In the genomic region with DNA sequence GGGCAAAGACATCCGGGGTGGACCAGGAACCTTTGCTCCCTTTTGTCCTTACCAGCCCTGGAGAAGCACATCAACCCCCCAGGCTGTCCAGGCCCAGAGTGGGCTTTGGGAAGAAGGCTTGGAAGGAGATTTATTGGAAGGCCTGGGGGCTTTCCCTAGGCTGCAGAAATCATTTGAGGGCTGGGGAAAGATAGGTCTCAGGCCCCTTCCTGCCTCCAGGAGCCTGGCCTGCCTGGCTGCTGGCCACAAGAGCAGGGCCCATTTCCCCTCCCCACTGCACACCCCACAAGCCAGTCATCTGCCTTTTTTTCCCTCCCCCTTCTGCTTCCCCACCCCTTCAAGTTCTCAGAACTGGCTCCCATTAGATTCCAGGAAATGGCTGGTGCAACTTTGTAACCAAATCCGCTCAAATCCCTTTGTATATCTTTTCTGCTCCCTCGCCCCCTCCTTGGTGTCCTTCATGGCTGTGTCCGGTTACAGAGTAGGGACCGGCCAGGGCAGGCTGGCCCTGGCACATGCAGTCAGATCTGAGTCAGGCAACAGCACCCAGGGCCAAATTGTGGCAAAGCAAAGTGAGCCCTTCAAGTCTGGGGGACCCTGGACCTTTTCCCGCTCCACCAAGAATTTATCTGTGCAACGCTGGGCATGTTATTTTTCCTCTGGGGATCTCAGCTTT, we compare ENCODE assay signal across 13 cellular contexts. TPM values are rescaled to one million over a fixed set of nuclear protein-coding genes. Genes with fewer than 3 reads are reported as not detected.
DNase-seq lines count a peak whose midpoint lies in the region; ATAC-seq and TF ChIP-seq lines count a peak whose summit lies in the region.
"Had no signal": no experiment of that assay in that cellular context is flagged by ENCODE, and none has a peak within 500 bp of the region (broad histone marks: within the 10 kb centered on the region; RNA-seq: fewer than 3 reads in every experiment).

No MANE protein-coding gene starts in this region.

- ATAC-seq in IMR-90 (ENCODE audit: low read depth) = peak; percentile 90
- peak; percentile 64 to 72 for ATAC-seq in gastrocnemius medialis
- ATAC-seq in Right ventricle myocardium superior (ENCODE audit: poor library complexity) = no peak
- ATAC-seq in HG02678 (IDR thresholded peaks at IDR 0.05; ENCODE audit: unreplicated experiment) = no peak

- H3K79me1 ChIP-seq in IMR-90 (ENCODE audit: low read depth in 1 of 2, low read length in 2 of 2) = no peaks in the 10 kb centered on the region

- H2BK120ac ChIP-seq in IMR-90 (ENCODE audit: low read depth, low read length) = peak overlapping the region; percentile 98

- H3K4me3 Mint-ChIP-seq in T-helper 2 cell treated with Interferon-gamma antibody and Interleukin-4, amounts not matched to agents 5 μg/mL and 100 μg/mL, for 36 hours = peak overlapping the region; percentile 69

- in situ Hi-C loops in IMR-90 (cut with MboI; ENCODE audit: low sequenced_read_pairs) (no loop called here), gastrocnemius medialis (cut with MboI; ENCODE audit: low sequenced_read_pairs in 4 of 4) (loop anchor here in 3 of 4 donors (10.0 to 25.0 kb wide), 3 partner anchors 66 to 193 kb away; a partner anchor contains a TSS)

- H4K5ac ChIP-seq in IMR-90 (ENCODE audit: low read depth, low read length) = peak overlapping the region; percentile 91

- H4K20me1 ChIP-seq in IMR-90 (ENCODE audit: insufficient read depth, low read length) = no peaks in the 10 kb centered on the region

- DNase-seq in IMR-90 (peak; percentile 86), erythroblast (lab: John Stamatoyannopoulos, UW) (peak; percentile 93 to 94), gastrocnemius medialis (peak; percentile 79 to 89), NCI-H69 (lab: John Stamatoyannopoulos, UW) (no peak), Right ventricle myocardium superior (no peak)
- peak; percentile 24 for DNase-seq in T-helper 2 cell treated with Interferon-gamma antibody and Interleukin-4, amounts not matched to agents 5 μg/mL and 100 μg/mL, for 36 hours (ENCODE audit: low spot score)
- DNase-seq in stimulated activated CD4-positive, alpha-beta T cell treated with anti-CD3 and anti-CD28 coated beads, Interleukin-4, amount 100 ng/mL, for 24 hours = no peak
- DNase-seq: activated CD4-positive, CD25-positive, alpha-beta regulatory T cell treated with anti-CD3 and anti-CD28 coated beads, Interleukin-2, amount 50 U/mL, for 72 hours; Calu3; NCI-H446 had no signal

- H3K36me3 ChIP-seq in IMR-90 (ENCODE audit: control insufficient read depth, insufficient read depth, low read length) (no peaks in the 10 kb centered on the region), gastrocnemius medialis (no peaks in the 10 kb centered on the region)
- H3K36me3 ChIP-seq: HAP-1 had no signal

- dilution Hi-C loops in IMR-90 (cut with HindIII; ENCODE audit: low sequenced_read_pairs, unreplicated experiment) = no loop called here

- H3K4me1 ChIP-seq in IMR-90 (ENCODE audit: control insufficient read depth, insufficient read depth, low read length) = peaks cover 15% of the 10 kb centered on the region
- peaks cover 77 to 84% of the 10 kb centered on the region in 2 donors for H3K4me1 ChIP-seq in gastrocnemius medialis
- H3K4me1 ChIP-seq: HAP-1 had no signal

- peak overlapping the region; percentile 94 for H2BK20ac ChIP-seq in IMR-90 (ENCODE audit: low read depth, low read length)

- H2AK9ac ChIP-seq in IMR-90 (replicated peaks; ENCODE audit: low read depth, low read length, poor library complexity) = peak overlapping the region; percentile 3

- peak overlapping the region; percentile 93 to 98 for H4K8ac ChIP-seq in IMR-90 (ENCODE audit: low read depth in 2 of 2, low read length in 2 of 2)

- no peak overlapping the region for H3K4me3 ChIP-seq in IMR-90 (ENCODE audit: insufficient read depth, low read depth, low read length)
- H3K4me3 ChIP-seq in gastrocnemius medialis = no peak overlapping the region
- H3K4me3 ChIP-seq: HAP-1 had no signal

- H4K91ac ChIP-seq in IMR-90 (ENCODE audit: insufficient read depth, low read depth, low read length) = peak overlapping the region; percentile 98

- CTCF ChIA-PET in IMR-90 (lab: Yijun Ruan, JAX) = no interaction called here

- no CpG with 5 or more reads among the region's 7 CpGs for WGBS in IMR-90 (ENCODE audit: extremely low coverage in 2 of 2, insufficient read length in 1 of 2), 2 experiments

- POLR2A ChIA-PET in IMR-90 (lab: Charles Lee; ENCODE audit: unreplicated experiment) = no interaction called here

- no peaks in the 10 kb centered on the region for H3K9me3 Mint-ChIP-seq in T-helper 2 cell treated with Interferon-gamma antibody and Interleukin-4, amounts not matched to agents 5 μg/mL and 100 μg/mL, for 36 hours

- peak overlapping the region; percentile 98 for H3K4ac ChIP-seq in IMR-90 (ENCODE audit: low read depth, low read length)

- H3K27me3 ChIP-seq in IMR-90 (ENCODE audit: control insufficient read depth, insufficient read depth, low read length) = no peaks in the 10 kb centered on the region
- no peaks in the 10 kb centered on the region for H3K27me3 ChIP-seq in gastrocnemius medialis

- peaks cover 3% of the 10 kb centered on the region for H3K27me3 Mint-ChIP-seq in T-helper 2 cell treated with Interferon-gamma antibody and Interleukin-4, amounts not matched to agents 5 μg/mL and 100 μg/mL, for 36 hours (ENCODE audit: low read depth)

- no peak for TF ChIP-seq RAD21 in IMR-90 (IDR thresholded peaks at IDR 0.05; ENCODE audit: low read length)

- H3K18ac ChIP-seq in IMR-90 (ENCODE audit: low read depth, low read length) = peak overlapping the region; percentile 97

- peak overlapping the region; percentile 44 for H2BK5ac ChIP-seq in IMR-90 (ENCODE audit: low read depth, low read length, poor library complexity, severe bottlenecking)

- no peaks in the 10 kb centered on the region for H3K9me3 ChIP-seq in IMR-90 (ENCODE audit: control insufficient read depth, insufficient read depth, low read length)
- H3K9me3 ChIP-seq in gastrocnemius medialis = no peaks in the 10 kb centered on the region
- H3K9me3 ChIP-seq: HAP-1 had no signal

- intact Hi-C loops in IMR-90 (cut with micrococcal nuclease) = loop anchor here (5.0 to 10.0 kb wide), 2 partner anchors 167 to 284 kb away; no protein-coding TSS in a partner anchor
- intact Hi-C loops in gastrocnemius medialis (cut with DNase I; ENCODE audit: low total_unique reads) = loop anchor here (2.0 to 10.0 kb wide), 4 partner anchors 52 to 1404 kb away; no protein-coding TSS in a partner anchor
- intact Hi-C loops in Right ventricle myocardium superior (cut with DNase I) = no loop called here

- no TSS peak for BruUV-seq in IMR-90 (replicated peaks; lab: Mats Ljungman, UMichigan)

- H3K4me1 Mint-ChIP-seq in T-helper 2 cell treated with Interferon-gamma antibody and Interleukin-4, amounts not matched to agents 5 μg/mL and 100 μg/mL, for 36 hours (ENCODE audit: low read depth) = peaks cover 28% of the 10 kb centered on the region

- peak overlapping the region; percentile 97 for H2AK5ac ChIP-seq in IMR-90 (ENCODE audit: low read depth, low read length)

- no peak overlapping the region for H3K4me2 ChIP-seq in IMR-90 (ENCODE audit: low read depth, low read length)

- H3K56ac ChIP-seq in IMR-90 (ENCODE audit: extremely low read depth, insufficient read depth, low read length) = peak overlapping the region; percentile 58; the same call in 1 of the 2 replicates

- H3K36me3 Mint-ChIP-seq in T-helper 2 cell treated with Interferon-gamma antibody and Interleukin-4, amounts not matched to agents 5 μg/mL and 100 μg/mL, for 36 hours (ENCODE audit: low read depth) = no peaks in the 10 kb centered on the region

- TF ChIP-seq CTCF in IMR-90 (conservative IDR thresholded peaks at IDR 0.05; ENCODE audit: low read depth, low read length) (no peak), gastrocnemius medialis (IDR thresholded peaks at IDR 0.05 in 4 of 5, conservative IDR thresholded peaks at IDR 0.05 in 1 of 5) (no peak)

- H3K14ac ChIP-seq in IMR-90 (replicated peaks; ENCODE audit: low read depth, low read length) = peak overlapping the region; percentile 92

- H2AFZ ChIP-seq in IMR-90 (replicated peaks; ENCODE audit: low read length, poor library complexity) = peak overlapping the region; percentile 5

- peak overlapping the region; percentile 94; the same call in 2 of the 3 replicates for H2BK15ac ChIP-seq in IMR-90 (ENCODE audit: low read depth, low read length)

- peak overlapping the region; percentile 69; the same call in 1 of the 2 replicates for H3K23ac ChIP-seq in IMR-90 (ENCODE audit: low read depth, low read length)

- no peak for TF ChIP-seq POLR2A in IMR-90 (IDR thresholded peaks at IDR 0.05; ENCODE audit: low read depth, low read length)
- TF ChIP-seq POLR2A in erythroblast (IDR thresholded peaks at IDR 0.05; ENCODE audit: low read length) = no peak
- TF ChIP-seq POLR2A in gastrocnemius medialis (IDR thresholded peaks at IDR 0.05) = no peak

- H3K9me1 ChIP-seq in IMR-90 (ENCODE audit: insufficient read depth, low read length) = peaks cover 7% of the 10 kb centered on the region

- H3K27ac Mint-ChIP-seq in T-helper 2 cell treated with Interferon-gamma antibody and Interleukin-4, amounts not matched to agents 5 μg/mL and 100 μg/mL, for 36 hours = peak overlapping the region; percentile 75

- H3K27ac ChIP-seq in IMR-90 (ENCODE audit: insufficient read depth, low read length) = peak overlapping the region; percentile 91
- H3K27ac ChIP-seq in gastrocnemius medialis = peak overlapping the region; percentile 88 to 95 (median 90)

- H3K9ac ChIP-seq in IMR-90 (ENCODE audit: low read depth, low read length) = peak overlapping the region; percentile 52

TF ChIP-seq in IMR-90, 13 proteins besides CTCF, POLR2A, EP300 and RAD21:
- no peak for TF ChIP-seq NFE2L2 (IDR thresholded peaks at IDR 0.05; ENCODE audit: low read depth, low read length)
- peak; percentile 85; the same call in 1 of the 2 replicates for TF ChIP-seq MAZ (IDR thresholded peaks at IDR 0.05; ENCODE audit: borderline replicate concordance, low read depth, low read length)
- peak; percentile 17; the same call in 1 of the 2 replicates for TF ChIP-seq CEBPB (IDR thresholded peaks at IDR 0.05; ENCODE audit: low read depth, low read length)
TF ChIP-seq in IMR-90: peak in this region for 2.

RNA-seq across cellular contexts. Expression of a gene that starts 20.8 kb away (rescaled TPM):
- total RNA-seq in IMR-90 (2012; rRNA removed) (not detected in 2 replicates), gastrocnemius medialis (not detected), Right ventricle myocardium superior (not detected)
- not detected in 2 replicates for polyA plus RNA-seq in IMR-90 (2012; rRNA removed)
- not detected in 2 replicates for polyA plus RNA-seq in IMR-90 (2012; cell fraction: cytosol; rRNA removed)
- polyA plus RNA-seq in IMR-90 (2012; cell fraction: nucleus; rRNA removed; ENCODE audit: low replicate concordance) = not detected in 2 replicates
- total RNA-seq: Calu3, endothelial cell of umbilical vein had no signal
- polyA plus RNA-seq: endothelial cell of umbilical vein had no signal

Comparison
In these comparisons a context has a peak if more than half of its experiments do, and no peak if none do; other contexts are left out.
1. ATAC-seq: peak in IMR-90 (single experiment) and gastrocnemius medialis (2 of 2); none in Right ventricle myocardium superior (single experiment) and HG02678 (single experiment).
2. DNase-seq: peak in IMR-90 (single experiment), T-helper 2 cell treated with Interferon-gamma antibody and Interleukin-4, amounts not matched to agents 5 μg/mL and 100 μg/mL, for 36 hours (single experiment), erythroblast (2 of 2) and gastrocnemius medialis (2 of 2); none in stimulated activated CD4-positive, alpha-beta T cell treated with anti-CD3 and anti-CD28 coated beads, Interleukin-4, amount 100 ng/mL, for 24 hours (single experiment), NCI-H69 (single experiment) and Right ventricle myocardium superior (single experiment).